In genomic region chr7:33050425-33051318, GRCh38 we compare ENCODE assay signal across 9 cellular contexts. TPM values are rescaled to one million over a fixed set of nuclear protein-coding genes. Genes with fewer than 3 reads are reported as not detected.
DNase-seq lines count a peak whose midpoint lies in the region; ATAC-seq and TF ChIP-seq lines count a peak whose summit lies in the region.
"Had no signal": no experiment of that assay in that cellular context is flagged by ENCODE, and none has a peak within 500 bp of the region (broad histone marks: within the 10 kb centered on the region; RNA-seq: fewer than 3 reads in every experiment).

No MANE protein-coding gene starts in this region.

- POLR2A ChIA-PET in IMR-90 (lab: Charles Lee; ENCODE audit: unreplicated experiment): no interaction called here

- H3K9me3 ChIP-seq in IMR-90 (ENCODE audit: control insufficient read depth, insufficient read depth, low read length) (no peaks in the 10 kb centered on the region), Peyer's patch (no peaks in the 10 kb centered on the region), lung (ENCODE audit: control insufficient read depth in 2 of 2, insufficient read depth in 1 of 2, low read length in 1 of 2) (no peaks in the 10 kb centered on the region), vagina (no peaks in the 10 kb centered on the region)
- H3K9me3 ChIP-seq: SJSA1 had no signal

- 0 out of 2 replicates have a peak overlapping the region, but pooled peaks have one; percentile 48 for H3K23ac ChIP-seq in IMR-90 (ENCODE audit: low read depth, low read length)

- peaks cover 18 to 59% of the 10 kb centered on the region in 2 experiments for H3K79me1 ChIP-seq in IMR-90 (ENCODE audit: low read depth in 1 of 2, low read length in 2 of 2)

- H4K20me1 ChIP-seq in IMR-90 (ENCODE audit: insufficient read depth, low read length): peaks cover 6% of the 10 kb centered on the region

- TF ChIP-seq CTCF in IMR-90 (conservative IDR thresholded peaks at IDR 0.05; ENCODE audit: low read depth, low read length) (peak; percentile 68), Peyer's patch (IDR thresholded peaks at IDR 0.05) (peak; percentile 22 to 87 (median 72)), lung (IDR thresholded peaks at IDR 0.05; ENCODE audit: control extremely low read depth, extremely low read depth) (peak; percentile 40), vagina (IDR thresholded peaks at IDR 0.05) (peak in 2 of 3 experiments; percentile 58 to 62)

- TF ChIP-seq POLR2A in IMR-90 (IDR thresholded peaks at IDR 0.05; ENCODE audit: low read depth, low read length) (no peak), Peyer's patch (IDR thresholded peaks at IDR 0.05) (no peak), vagina (IDR thresholded peaks at IDR 0.05) (no peak)

- H2AK9ac ChIP-seq in IMR-90 (replicated peaks; ENCODE audit: low read depth, low read length, poor library complexity): no peak overlapping the region

- no peaks in the 10 kb centered on the region for H3K27me3 ChIP-seq in IMR-90 (ENCODE audit: control insufficient read depth, insufficient read depth, low read length)
- H3K27me3 ChIP-seq in Peyer's patch: no peaks in the 10 kb centered on the region
- H3K27me3 ChIP-seq in lung (ENCODE audit: control insufficient read depth, insufficient read depth): no peaks in the 10 kb centered on the region
- H3K27me3 ChIP-seq in vagina: no peaks in the 10 kb centered on the region
- H3K27me3 ChIP-seq: SJSA1 had no signal

- H3K56ac ChIP-seq in IMR-90 (ENCODE audit: extremely low read depth, insufficient read depth, low read length): no peak overlapping the region

- no peak overlapping the region for H3K4me3 ChIP-seq in IMR-90 (ENCODE audit: insufficient read depth, low read depth, low read length)
- H3K4me3 ChIP-seq in Peyer's patch: no peak overlapping the region
- H3K4me3 ChIP-seq in lung: no peak overlapping the region
- no peak overlapping the region for H3K4me3 ChIP-seq in vagina
- H3K4me3 ChIP-seq: SJSA1 had no signal

- no TSS peak for BruUV-seq in IMR-90 (replicated peaks; lab: Mats Ljungman, UMichigan)

- 0 out of 2 replicates have a peak overlapping the region, but pooled peaks have one; percentile 52 for H4K5ac ChIP-seq in IMR-90 (ENCODE audit: low read depth, low read length)

- 0 out of 2 replicates have a peak overlapping the region, but pooled peaks have one; percentile 38 for H3K14ac ChIP-seq in IMR-90 (replicated peaks; ENCODE audit: low read depth, low read length)

- H3K36me3 ChIP-seq in IMR-90 (ENCODE audit: control insufficient read depth, insufficient read depth, low read length) (no peaks in the 10 kb centered on the region), Peyer's patch (no peaks in the 10 kb centered on the region), lung (ENCODE audit: control insufficient read depth in 2 of 2, insufficient read depth in 2 of 2, low read length in 2 of 2) (no peaks in the 10 kb centered on the region), vagina (no peaks in the 10 kb centered on the region)

- in situ Hi-C loops in IMR-90 (cut with MboI; ENCODE audit: low sequenced_read_pairs): no loop called here

- CTCF ChIA-PET in IMR-90 (lab: Yijun Ruan, JAX): no interaction called here

- no peak overlapping the region; the same call in 1 of the 2 replicates for H4K91ac ChIP-seq in IMR-90 (ENCODE audit: insufficient read depth, low read depth, low read length)

- WGBS in IMR-90 (ENCODE audit: extremely low coverage in 2 of 2, insufficient read length in 1 of 2), 2 experiments: no CpG with 5 or more reads among the region's 2 CpGs
- 10 to 23% methylated on average over 2 of the region's 2 CpGs for WGBS in lung, 2 donors

- dilution Hi-C loops in IMR-90 (cut with HindIII; ENCODE audit: low sequenced_read_pairs, unreplicated experiment): no loop called here

- no peak overlapping the region for H3K9ac ChIP-seq in IMR-90 (ENCODE audit: low read depth, low read length)

- no peak overlapping the region for H2AFZ ChIP-seq in IMR-90 (replicated peaks; ENCODE audit: low read length, poor library complexity)

- no peak overlapping the region for H2BK15ac ChIP-seq in IMR-90 (ENCODE audit: low read depth, low read length)

- no peak overlapping the region for H4K8ac ChIP-seq in IMR-90 (ENCODE audit: low read depth in 2 of 2, low read length in 2 of 2)

- peak; percentile 78 for TF ChIP-seq RAD21 in IMR-90 (IDR thresholded peaks at IDR 0.05; ENCODE audit: low read length)

- ATAC-seq in GM18861 (IDR thresholded peaks at IDR 0.05; ENCODE audit: unreplicated experiment) (peak; percentile 52), IMR-90 (ENCODE audit: low read depth) (peak; percentile 61), lung (ENCODE audit: insufficient read depth, low FRiP score) (peak; percentile 71)

- 0 out of 2 replicates have a peak overlapping the region, but pooled peaks have one; percentile 30 for H2BK120ac ChIP-seq in IMR-90 (ENCODE audit: low read depth, low read length)

- no peak overlapping the region for H2BK20ac ChIP-seq in IMR-90 (ENCODE audit: low read depth, low read length)

- H2BK5ac ChIP-seq in IMR-90 (ENCODE audit: low read depth, low read length, poor library complexity, severe bottlenecking): peak overlapping the region; percentile 46

- H3K4ac ChIP-seq in IMR-90 (ENCODE audit: low read depth, low read length): 0 out of 2 replicates have a peak overlapping the region, but pooled peaks have one; percentile 37

- no peak overlapping the region; the same call in 1 of the 2 replicates for H2AK5ac ChIP-seq in IMR-90 (ENCODE audit: low read depth, low read length)

- DNase-seq in CD1c-positive myeloid dendritic cell (ENCODE audit: extremely low spot score): peak; percentile 72
- peak; percentile 59 for DNase-seq in IMR-90
- DNase-seq in Peyer's patch: no peak
- DNase-seq in dedifferentiated amniotic fluid mesenchymal stem cell (ENCODE audit: extremely low spot score): peak; percentile 74
- DNase-seq in lung (ENCODE audit: low spot score): no peak
- DNase-seq in vagina (ENCODE audit: extremely low spot score in 2 of 2): no peak
- DNase-seq in NCI-H187 treated with DMSO at 0.1 percent for 48 hours (lab: John Stamatoyannopoulos, UW): no peak

- peak overlapping the region; percentile 3; the same call in 1 of the 2 replicates for H3K4me2 ChIP-seq in IMR-90 (ENCODE audit: low read depth, low read length)

- H3K4me1 ChIP-seq in IMR-90 (ENCODE audit: control insufficient read depth, insufficient read depth, low read length): peaks cover 2% of the 10 kb centered on the region
- H3K4me1 ChIP-seq in Peyer's patch: peaks cover 0 to 9% (median 6%) of the 10 kb centered on the region in 4 donors
- peaks cover 2 to 11% of the 10 kb centered on the region in 2 donors for H3K4me1 ChIP-seq in lung (ENCODE audit: control insufficient read depth in 2 of 2, insufficient read depth in 2 of 2, low read length in 2 of 2)
- peaks cover 38% of the 10 kb centered on the region for H3K4me1 ChIP-seq in vagina

- intact Hi-C loops in IMR-90 (cut with micrococcal nuclease) (loop anchor here (1.0 to 5.0 kb wide), 3 partner anchors 108 to 286 kb away; no protein-coding TSS in a partner anchor), vagina (cut with DNase I) (no loop called here)

- peaks cover 5% of the 10 kb centered on the region for H3K9me1 ChIP-seq in IMR-90 (ENCODE audit: insufficient read depth, low read length)

- H3K27ac ChIP-seq in IMR-90 (ENCODE audit: insufficient read depth, low read length) (no peak overlapping the region), Peyer's patch (peak overlapping the region in 3 of 4 donors; percentile 33 to 53 (median 38)), lung (ENCODE audit: low read depth in 1 of 2, low read length in 1 of 2) (peak overlapping the region in 1 of 2 donors; percentile 29), vagina (peak overlapping the region; percentile 21)
- H3K27ac ChIP-seq: SJSA1 had no signal

- peak overlapping the region; percentile 69; the same call in 1 of the 2 replicates for H3K18ac ChIP-seq in IMR-90 (ENCODE audit: low read depth, low read length)

TF ChIP-seq in IMR-90, 13 proteins besides CTCF, POLR2A, EP300 and RAD21:
- TF ChIP-seq SMC3 (IDR thresholded peaks at IDR 0.05; ENCODE audit: low read depth, low read length) (peak; percentile 76), USF2 (IDR thresholded peaks at IDR 0.05; ENCODE audit: low read depth, low read length) (no peak), MAFK (IDR thresholded peaks at IDR 0.05; ENCODE audit: low read depth, low read length) (no peak), BHLHE40 (IDR thresholded peaks at IDR 0.05; ENCODE audit: low read depth, low read length) (no peak), CEBPB (IDR thresholded peaks at IDR 0.05; ENCODE audit: low read depth, low read length) (peak; percentile 36; the same call in 1 of the 2 replicates), FOS (IDR thresholded peaks at IDR 0.05; ENCODE audit: low read depth, low read length) (no peak)
TF ChIP-seq in IMR-90: peak in this region for 2.

RNA-seq across cellular contexts. Expression of gene NT5C3A, which starts 11.9 kb away (rescaled TPM):
- 12.2 and 22.2 TPM in 2 replicates for total RNA-seq in IMR-90 (2012; rRNA removed)
- polyA plus RNA-seq in IMR-90 (2012; rRNA removed): 8.9 and 11.3 TPM in 2 replicates
- 1.8 and 2.3 TPM in 2 replicates for polyA plus RNA-seq in IMR-90 (2012; cell fraction: cytosol; rRNA removed)
- 1.1 and 5.8 TPM in 2 replicates for polyA plus RNA-seq in IMR-90 (2012; cell fraction: nucleus; rRNA removed; ENCODE audit: low replicate concordance)
- total RNA-seq in Peyer's patch: 100 to 1,000 TPM in 1 of 4 donors, 10 to 100 TPM in 3; 25.3 to 316 (median 79.8) TPM
- 10 to 100 TPM; 24.3 to 48.1 TPM for total RNA-seq in lung
- polyA plus RNA-seq in lung: 10 to 100 TPM; 19.0 to 23.1 TPM
- total RNA-seq in vagina: 17.2 TPM

RNA-seq across cellular contexts. Expression of gene RP9, which starts 58.5 kb away (rescaled TPM):
- total RNA-seq in IMR-90 (2012; rRNA removed): 9.5 and 14.7 TPM in 2 replicates
- 18.1 and 18.3 TPM in 2 replicates for polyA plus RNA-seq in IMR-90 (2012; rRNA removed)
- 5.6 and 7.2 TPM in 2 replicates for polyA plus RNA-seq in IMR-90 (2012; cell fraction: cytosol; rRNA removed)
- polyA plus RNA-seq in IMR-90 (2012; cell fraction: nucleus; rRNA removed; ENCODE audit: low replicate concordance): 7.2 and 14.9 TPM in 2 replicates
- total RNA-seq in Peyer's patch: 10 to 100 TPM in 3 of 4 donors, 1 to 10 TPM in 1; 7.3 to 25.6 (median 13.7) TPM
- 10 to 100 TPM; 10.2 to 12.2 TPM for total RNA-seq in lung
- polyA plus RNA-seq in lung: 10 to 100 TPM in 1 of 2 donors, 1 to 10 TPM in 1; 7.8 to 13.4 TPM
- 10.3 TPM for total RNA-seq in vagina

Comparison
In these comparisons a context has a peak if more than half of its experiments do, and no peak if none do; other contexts are left out.
1. DNase-seq: peak in CD1c-positive myeloid dendritic cell (single experiment), IMR-90 (single experiment) and dedifferentiated amniotic fluid mesenchymal stem cell (single experiment); none in Peyer's patch (0 of 3), lung (single experiment), vagina (0 of 2) and NCI-H187 treated with DMSO at 0.1 percent for 48 hours (single experiment).
2. Peak in every context shown above with its lines, with median percentiles within 50 percentile points of each other: ATAC-seq and CTCF ChIP-seq.